9 cellular contexts compared by ENCODE assay signal in genomic region chr4:2446656-2447564, GRCh38. TPM values are rescaled to one million over a fixed set of nuclear protein-coding genes. Genes with fewer than 3 reads are reported as not detected.
"Had no signal": no experiment of that assay in that cellular context is flagged by ENCODE, and none has a peak within 500 bp of the region (broad histone marks: within the 10 kb centered on the region; RNA-seq: fewer than 3 reads in every experiment).

No MANE protein-coding gene starts in this region.

- H3K4me1 ChIP-seq: HAP-1 had no signal

- H3K36me3 ChIP-seq: HAP-1 had no signal

- H3K4me3 ChIP-seq: GM23338, HAP-1 had no signal

- H2AFZ ChIP-seq: GM23338 had no signal

- ATAC-seq: GM23338, HCT116 had no signal

- DNase-seq: H7, Kasumi-1, KG1 had no signal

- H3K4me2 ChIP-seq: GM23338 had no signal

- H3K9me3 ChIP-seq: HAP-1 had no signal

RNA-seq across cellular contexts. Expression of gene CFAP99, which starts 28.2 kb away (rescaled TPM):
- total RNA-seq: GM23338, H4, H7, HT-29 had no signal
- polyA plus RNA-seq: GM23338, IgD-negative memory B cell had no signal
